In the genomic region with DNA sequence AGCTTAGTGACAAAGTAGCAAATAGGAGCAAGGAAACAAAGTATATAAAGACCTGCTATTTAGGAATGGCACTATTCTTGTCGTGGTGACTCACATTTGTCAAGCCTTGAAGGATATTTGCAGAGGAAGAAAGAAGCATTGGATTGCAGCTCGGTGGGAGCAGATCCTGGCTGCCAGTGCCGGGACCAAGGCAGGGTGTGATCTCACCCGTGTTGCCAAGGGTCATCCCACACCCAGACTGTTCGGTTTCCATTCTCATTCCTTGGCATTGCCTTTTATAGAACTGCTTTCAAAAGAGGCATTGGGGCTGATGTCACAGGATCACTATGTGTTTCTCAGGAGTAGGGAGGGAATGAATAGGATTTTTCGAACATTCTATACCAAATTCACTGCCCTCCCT, we compare ENCODE assay signal across 14 cellular contexts.
DNase-seq lines count a peak whose midpoint lies in the region; ATAC-seq and TF ChIP-seq lines count a peak whose summit lies in the region.
"Had no signal": no experiment of that assay in that cellular context is flagged by ENCODE, and none has a peak within 500 bp of the region (broad histone marks: within the 10 kb centered on the region; RNA-seq: fewer than 3 reads in every experiment).

No MANE protein-coding gene starts in this region.

- no peak overlapping the region for H3K4me3 ChIP-seq in HUES64 (ENCODE audit: low read length)
- no peak overlapping the region for H3K4me3 ChIP-seq in ectodermal cell (ENCODE audit: insufficient read depth, low read depth, low read length)
- no peak overlapping the region for H3K4me3 ChIP-seq in mucosa of descending colon
- H3K4me3 ChIP-seq: BLaER1 had no signal

- no peak overlapping the region for H3K27ac Mint-ChIP-seq in effector memory CD8-positive, alpha-beta T cell
- H3K27ac Mint-ChIP-seq in activated naive CD8-positive, alpha-beta T cell treated with anti-CD3 and anti-CD28 coated beads, Interleukin-2, amount 50 U/mL, for 24 hours: no peak overlapping the region
- no peak overlapping the region for H3K27ac Mint-ChIP-seq in nephron progenitor cell
- H3K27ac Mint-ChIP-seq: activated naive CD4-positive, alpha-beta T cell treated with anti-CD3 and anti-CD28 coated beads, Interleukin-2, amount 10 ng/mL, durations not matched to agents 7 days and 5 days; memory B cell had no signal

- 54% methylated on average over 5 of the region's 6 CpGs for WGBS in HUES64
- WGBS in ectodermal cell, 2 experiments: 43 to 52% methylated on average over 6 of the region's 6 CpGs

- ATAC-seq in mucosa of descending colon: peak; percentile 18
- ATAC-seq in effector memory CD8-positive, alpha-beta T cell (replicated peaks): no peak
- ATAC-seq in activated naive CD8-positive, alpha-beta T cell treated with anti-CD3 and anti-CD28 coated beads, Interleukin-2, amount 50 U/mL, for 24 hours: no peak
- ATAC-seq: Panc1 had no signal

- H3K4me1 ChIP-seq in HUES64 (ENCODE audit: insufficient read depth, low read length) (peaks cover 31% of the 10 kb centered on the region), ectodermal cell (ENCODE audit: control insufficient read depth, insufficient read depth, low read length) (peaks cover 18% of the 10 kb centered on the region), mucosa of descending colon (ENCODE audit: low read depth) (no peaks in the 10 kb centered on the region)
- H3K4me1 ChIP-seq: BLaER1 had no signal

- H3K9ac ChIP-seq in HUES64 (ENCODE audit: low read depth, low read length): peak overlapping the region; percentile 0; the same call in 1 of the 2 replicates
- H3K9ac ChIP-seq: BLaER1 had no signal

- peaks cover 14 to 15% of the 10 kb centered on the region in 2 donors for H3K9me3 Mint-ChIP-seq in effector memory CD8-positive, alpha-beta T cell
- peaks cover 26% of the 10 kb centered on the region for H3K9me3 Mint-ChIP-seq in activated naive CD8-positive, alpha-beta T cell treated with anti-CD3 and anti-CD28 coated beads, Interleukin-2, amount 50 U/mL, for 24 hours
- peaks cover 19% of the 10 kb centered on the region for H3K9me3 Mint-ChIP-seq in nephron progenitor cell

- intact Hi-C loops in mucosa of descending colon (cut with DNase I, micrococcal nuclease): no loop called here

- no peaks in the 10 kb centered on the region for H3K27me3 ChIP-seq in HUES64 (ENCODE audit: insufficient read depth, low read length)
- H3K27me3 ChIP-seq in ectodermal cell (ENCODE audit: control insufficient read depth, insufficient read depth, low read length, poor library complexity, severe bottlenecking): no peaks in the 10 kb centered on the region
- H3K27me3 ChIP-seq: BLaER1 had no signal

- H3K27me3 Mint-ChIP-seq in effector memory CD8-positive, alpha-beta T cell: no peaks in the 10 kb centered on the region
- H3K27me3 Mint-ChIP-seq in activated naive CD8-positive, alpha-beta T cell treated with anti-CD3 and anti-CD28 coated beads, Interleukin-2, amount 50 U/mL, for 24 hours: no peaks in the 10 kb centered on the region
- peaks cover 8% of the 10 kb centered on the region for H3K27me3 Mint-ChIP-seq in nephron progenitor cell (ENCODE audit: low read depth, poor library complexity)
- H3K27me3 Mint-ChIP-seq: activated naive CD4-positive, alpha-beta T cell treated with anti-CD3 and anti-CD28 coated beads, Interleukin-2, amount 10 ng/mL, durations not matched to agents 7 days and 5 days; memory B cell had no signal

- no peaks in the 10 kb centered on the region for H3K4me1 Mint-ChIP-seq in effector memory CD8-positive, alpha-beta T cell (ENCODE audit: low read depth in 2 of 2)
- H3K4me1 Mint-ChIP-seq in activated naive CD8-positive, alpha-beta T cell treated with anti-CD3 and anti-CD28 coated beads, Interleukin-2, amount 50 U/mL, for 24 hours: no peaks in the 10 kb centered on the region
- peaks cover 50% of the 10 kb centered on the region for H3K4me1 Mint-ChIP-seq in nephron progenitor cell
- H3K4me1 Mint-ChIP-seq: activated naive CD4-positive, alpha-beta T cell treated with anti-CD3 and anti-CD28 coated beads, Interleukin-2, amount 10 ng/mL, durations not matched to agents 7 days and 5 days; memory B cell had no signal

- H3K27ac ChIP-seq in HUES64 (ENCODE audit: low read depth, low read length) (peak overlapping the region; percentile 26), ectodermal cell (ENCODE audit: insufficient read depth, low read depth, low read length, poor library complexity, severe bottlenecking) (peak overlapping the region; percentile 86)
- H3K27ac ChIP-seq: BLaER1 had no signal

- H3K9me3 ChIP-seq in HUES64 (ENCODE audit: insufficient read depth, low read depth, low read length) (peaks cover 2% of the 10 kb centered on the region; the same call in 1 of the 2 replicates), ectodermal cell (ENCODE audit: control insufficient read depth, low read length) (no peaks in the 10 kb centered on the region), mucosa of descending colon (peaks cover 59% of the 10 kb centered on the region)
- H3K9me3 ChIP-seq: BLaER1 had no signal

- H3K36me3 Mint-ChIP-seq in effector memory CD8-positive, alpha-beta T cell (ENCODE audit: insufficient read depth): no peaks in the 10 kb centered on the region
- no peaks in the 10 kb centered on the region for H3K36me3 Mint-ChIP-seq in activated naive CD8-positive, alpha-beta T cell treated with anti-CD3 and anti-CD28 coated beads, Interleukin-2, amount 50 U/mL, for 24 hours (ENCODE audit: low read depth)
- no peaks in the 10 kb centered on the region for H3K36me3 Mint-ChIP-seq in nephron progenitor cell (ENCODE audit: low read depth)
- H3K36me3 Mint-ChIP-seq: activated naive CD4-positive, alpha-beta T cell treated with anti-CD3 and anti-CD28 coated beads, Interleukin-2, amount 10 ng/mL, durations not matched to agents 7 days and 5 days; memory B cell had no signal

- DNase-seq in mucosa of descending colon: no peak
- DNase-seq in stromal cell of bone marrow (ENCODE audit: low read depth): peak; percentile 21
- no peak for DNase-seq in effector memory CD8-positive, alpha-beta T cell
- no peak for DNase-seq in activated naive CD8-positive, alpha-beta T cell treated with anti-CD3 and anti-CD28 coated beads, Interleukin-2, amount 50 U/mL, for 24 hours
- DNase-seq in nephron progenitor cell: no peak
- DNase-seq in central memory CD4-positive, alpha-beta T cell: no peak
- DNase-seq: activated CD8-positive, alpha-beta memory T cell treated with anti-CD3 and anti-CD28 coated beads for 24 hours; activated naive CD4-positive, alpha-beta T cell treated with anti-CD3 and anti-CD28 coated beads, Interleukin-2, amount 10 ng/mL, durations not matched to agents 7 days and 5 days; EL had no signal

- H3K36me3 ChIP-seq in HUES64 (ENCODE audit: insufficient read depth, low read length) (no peaks in the 10 kb centered on the region), ectodermal cell (ENCODE audit: control insufficient read depth, insufficient read depth, low read length) (no peaks in the 10 kb centered on the region), mucosa of descending colon (ENCODE audit: low read depth) (no peaks in the 10 kb centered on the region)
- H3K36me3 ChIP-seq: BLaER1 had no signal

- no peak overlapping the region for H3K4me3 Mint-ChIP-seq in effector memory CD8-positive, alpha-beta T cell
- no peak overlapping the region for H3K4me3 Mint-ChIP-seq in activated naive CD8-positive, alpha-beta T cell treated with anti-CD3 and anti-CD28 coated beads, Interleukin-2, amount 50 U/mL, for 24 hours
- H3K4me3 Mint-ChIP-seq in nephron progenitor cell: no peak overlapping the region
- H3K4me3 Mint-ChIP-seq: activated naive CD4-positive, alpha-beta T cell treated with anti-CD3 and anti-CD28 coated beads, Interleukin-2, amount 10 ng/mL, durations not matched to agents 7 days and 5 days; memory B cell had no signal

- no peak for TF ChIP-seq CTCF in mucosa of descending colon (IDR thresholded peaks at IDR 0.05)
- TF ChIP-seq CTCF in nephron progenitor cell (IDR thresholded peaks at IDR 0.05): no peak
